24 cellular contexts compared by ENCODE assay signal in genomic region chr9:21454149-21454548, GRCh38. TPM values are rescaled to one million over a fixed set of nuclear protein-coding genes. Genes with fewer than 3 reads are reported as not detected.
DNase-seq lines count a peak whose midpoint lies in the region; ATAC-seq and TF ChIP-seq lines count a peak whose summit lies in the region.
"Had no signal": no experiment of that assay in that cellular context is flagged by ENCODE, and none has a peak within 500 bp of the region (broad histone marks: within the 10 kb centered on the region; RNA-seq: fewer than 3 reads in every experiment).

No MANE protein-coding gene starts in this region.

- H4K20me1 ChIP-seq in IMR-90 (ENCODE audit: insufficient read depth, low read length) = no peaks in the 10 kb centered on the region

- no peak overlapping the region for H4K8ac ChIP-seq in IMR-90 (ENCODE audit: low read depth in 2 of 2, low read length in 2 of 2)

- no peak overlapping the region for H2BK20ac ChIP-seq in IMR-90 (ENCODE audit: low read depth, low read length)

- no peak overlapping the region for H3K23ac ChIP-seq in IMR-90 (ENCODE audit: low read depth, low read length)

- no peak overlapping the region for H3K4me3 ChIP-seq in ACC112 (ENCODE audit: low read depth, low read length)
- H3K4me3 ChIP-seq in IMR-90 (ENCODE audit: insufficient read depth, low read depth, low read length) = no peak overlapping the region
- no peak overlapping the region for H3K4me3 ChIP-seq in cardiac fibroblast (replicated peaks in 1 of 2; ENCODE audit: low read depth in 2 of 2, low read length in 2 of 2)
- H3K4me3 ChIP-seq in heart left ventricle = no peak overlapping the region
- H3K4me3 ChIP-seq: adrenal gland, lower lobe of right lung, SJCRH30, tibial artery had no signal

- no peak overlapping the region for H3K4me2 ChIP-seq in IMR-90 (ENCODE audit: low read depth, low read length)

- H3K18ac ChIP-seq in IMR-90 (ENCODE audit: low read depth, low read length) = peak overlapping the region; percentile 56; the same call in 1 of the 2 replicates

- ATAC-seq in IMR-90 (ENCODE audit: low read depth) (no peak), HG02678 (IDR thresholded peaks at IDR 0.05; ENCODE audit: unreplicated experiment) (no peak), heart left ventricle (no peak)
- ATAC-seq: lower lobe of right lung; naive thymus-derived CD4-positive, alpha-beta T cell; stimulated activated memory B cell treated with anti-CD40 and anti-IgM and Interleukin-4, amounts not matched to agents 10 μg/mL and 1 μg/mL and 100 μg/mL, for 72 hours had no signal

- H3K9me3 ChIP-seq in IMR-90 (ENCODE audit: control insufficient read depth, insufficient read depth, low read length) = no peaks in the 10 kb centered on the region
- H3K9me3 ChIP-seq in heart left ventricle = no peaks in the 10 kb centered on the region
- H3K9me3 ChIP-seq: adrenal gland, lower lobe of right lung, SJCRH30, tibial artery had no signal

- H2AK5ac ChIP-seq in IMR-90 (ENCODE audit: low read depth, low read length) = no peak overlapping the region

- no CpG with 5 or more reads among the region's 2 CpGs for WGBS in IMR-90 (ENCODE audit: extremely low coverage in 2 of 2, insufficient read length in 1 of 2), 2 experiments
- 61 to 78% (median 68%) methylated on average over 2 of the region's 2 CpGs for WGBS in heart left ventricle, 4 donors

- peak; percentile 51 for DNase-seq in IMR-90
- peak; percentile 57 to 66 for DNase-seq in cardiac fibroblast (ENCODE audit: low read depth in 2 of 2)
- peak; percentile 50 for DNase-seq in kidney tubule cell (ENCODE audit: low spot score)
- no peak for DNase-seq in islet precursor cell
- DNase-seq in C1 segment of cervical spinal cord (lab: John Stamatoyannopoulos, UW) = no peak
- DNase-seq in heart left ventricle = no peak
- DNase-seq: 8988T; activated CD4-positive, CD25-positive, alpha-beta regulatory T cell treated with anti-CD3 and anti-CD28 coated beads, Interleukin-2, amount 50 U/mL, for 72 hours; adrenal gland; DMS53; lower lobe of right lung; MM.1S; naive thymus-derived CD4-positive, alpha-beta T cell; NCI-H2029 treated with DMSO at 0.1 percent for 48 hours; NCI-H524; SJCRH30; tibial artery had no signal

- no peak overlapping the region for H3K56ac ChIP-seq in IMR-90 (ENCODE audit: extremely low read depth, insufficient read depth, low read length)

- no peak for TF ChIP-seq RAD21 in IMR-90 (IDR thresholded peaks at IDR 0.05; ENCODE audit: low read length)

- H3K79me2 ChIP-seq in ACC112 (ENCODE audit: control insufficient read depth, insufficient read depth, low read length, unreplicated experiment) = no peaks in the 10 kb centered on the region

- H4K5ac ChIP-seq in IMR-90 (ENCODE audit: low read depth, low read length) = no peak overlapping the region

- H2BK5ac ChIP-seq in IMR-90 (ENCODE audit: low read depth, low read length, poor library complexity, severe bottlenecking) = no peak overlapping the region

- 0 out of 2 replicates have a peak, but pooled peaks cover 7% of the 10 kb centered on the region for H3K36me3 ChIP-seq in ACC112 (ENCODE audit: insufficient read depth, low read length)
- no peaks in the 10 kb centered on the region for H3K36me3 ChIP-seq in IMR-90 (ENCODE audit: control insufficient read depth, insufficient read depth, low read length)
- H3K36me3 ChIP-seq in heart left ventricle = no peaks in the 10 kb centered on the region
- H3K36me3 ChIP-seq: adrenal gland, lower lobe of right lung, SJCRH30, tibial artery had no signal

- H3K27me3 ChIP-seq in ACC112 (ENCODE audit: insufficient read depth, low read length) (no peaks in the 10 kb centered on the region), IMR-90 (ENCODE audit: control insufficient read depth, insufficient read depth, low read length) (no peaks in the 10 kb centered on the region), heart left ventricle (peaks cover 0 to 6% (median 0%) of the 10 kb centered on the region in 9 donors)
- H3K27me3 ChIP-seq: adrenal gland, SJCRH30, tibial artery had no signal

- H3K27ac ChIP-seq in ACC112 (ENCODE audit: low read depth, low read length) (peak overlapping the region; percentile 10; the same call in 1 of the 2 replicates), IMR-90 (ENCODE audit: insufficient read depth, low read length) (no peak overlapping the region), heart left ventricle (no peak overlapping the region)
- H3K27ac ChIP-seq: adrenal gland, lower lobe of right lung, SJCRH30, tibial artery had no signal

- H3K9me1 ChIP-seq in IMR-90 (ENCODE audit: insufficient read depth, low read length) = no peaks in the 10 kb centered on the region

- no peak overlapping the region for H3K14ac ChIP-seq in IMR-90 (replicated peaks; ENCODE audit: low read depth, low read length)

- TF ChIP-seq CTCF in IMR-90 (conservative IDR thresholded peaks at IDR 0.05; ENCODE audit: low read depth, low read length) = no peak
- no peak for TF ChIP-seq CTCF in cardiac fibroblast (IDR thresholded peaks at IDR 0.05; ENCODE audit: low read depth, low read length)
- TF ChIP-seq CTCF in heart left ventricle (IDR thresholded peaks at IDR 0.05) = no peak

- H2AFZ ChIP-seq in ACC112 (ENCODE audit: low read length, unreplicated experiment) = no peak overlapping the region
- no peak overlapping the region for H2AFZ ChIP-seq in IMR-90 (replicated peaks; ENCODE audit: low read length, poor library complexity)

- CTCF ChIA-PET in IMR-90 (lab: Yijun Ruan, JAX) = interaction anchor here (0.8 to 1.4 kb wide), 4 partner anchors 12 to 128 kb away, joined by 3 to 5 read pairs (median 4); no protein-coding TSS in a partner anchor

- no peak overlapping the region for H3K9ac ChIP-seq in IMR-90 (ENCODE audit: low read depth, low read length)

- no peak overlapping the region for H2BK120ac ChIP-seq in IMR-90 (ENCODE audit: low read depth, low read length)

- dilution Hi-C loops in IMR-90 (cut with HindIII; ENCODE audit: low sequenced_read_pairs, unreplicated experiment) = no loop called here

- H2AK9ac ChIP-seq in IMR-90 (replicated peaks; ENCODE audit: low read depth, low read length, poor library complexity) = no peak overlapping the region

- no peak overlapping the region for H3K4ac ChIP-seq in IMR-90 (ENCODE audit: low read depth, low read length)

- intact Hi-C loops in IMR-90 (cut with micrococcal nuclease) = loop anchor here (2.0 to 5.0 kb wide), 2 partner anchors 127 to 217 kb away; no protein-coding TSS in a partner anchor
- intact Hi-C loops in heart left ventricle (cut with DNase I) = no loop called here

- TF ChIP-seq POLR2A in IMR-90 (IDR thresholded peaks at IDR 0.05; ENCODE audit: low read depth, low read length) (no peak), heart left ventricle (IDR thresholded peaks at IDR 0.05) (no peak)

- H4K91ac ChIP-seq in IMR-90 (ENCODE audit: insufficient read depth, low read depth, low read length) = no peak overlapping the region

- no peak overlapping the region for H2BK15ac ChIP-seq in IMR-90 (ENCODE audit: low read depth, low read length)

- H3K4me1 ChIP-seq in ACC112 (ENCODE audit: control insufficient read depth, insufficient read depth, low read length, unreplicated experiment) (peaks cover 13% of the 10 kb centered on the region), IMR-90 (ENCODE audit: control insufficient read depth, insufficient read depth, low read length) (peaks cover 4% of the 10 kb centered on the region; the same call in 1 of the 2 replicates), heart left ventricle (no peaks in the 10 kb centered on the region)
- H3K4me1 ChIP-seq: adrenal gland, lower lobe of right lung, SJCRH30, tibial artery had no signal

- no TSS peak for BruUV-seq in IMR-90 (replicated peaks; lab: Mats Ljungman, UMichigan)

- in situ Hi-C loops in IMR-90 (cut with MboI; ENCODE audit: low sequenced_read_pairs) = no loop called here

- no peaks in the 10 kb centered on the region for H3K79me1 ChIP-seq in IMR-90 (ENCODE audit: low read depth in 1 of 2, low read length in 2 of 2)

- POLR2A ChIA-PET in IMR-90 (lab: Charles Lee; ENCODE audit: unreplicated experiment) = no interaction called here

TF ChIP-seq in IMR-90, 13 proteins besides CTCF, POLR2A, EP300 and RAD21 (continues in another document):
- TF ChIP-seq MXI1 (IDR thresholded peaks at IDR 0.05; ENCODE audit: borderline replicate concordance, low read depth, low read length) = no peak
- TF ChIP-seq ELK1 (IDR thresholded peaks at IDR 0.05; ENCODE audit: borderline replicate concordance, low read depth, low read length) = no peak
- no peak for TF ChIP-seq SMC3 (IDR thresholded peaks at IDR 0.05; ENCODE audit: low read depth, low read length)
- no peak for TF ChIP-seq CHD1 (IDR thresholded peaks at IDR 0.05; ENCODE audit: low read depth, low read length)
- TF ChIP-seq MAFK (IDR thresholded peaks at IDR 0.05; ENCODE audit: low read depth, low read length) = no peak

RNA-seq across cellular contexts. Expression of gene IFNA1, which starts 13.9 kb away (rescaled TPM):
- total RNA-seq in IMR-90 (2012; rRNA removed) = not detected in 2 replicates
- not detected in 2 replicates for polyA plus RNA-seq in IMR-90 (2012; rRNA removed)
- not detected in 2 replicates for polyA plus RNA-seq in IMR-90 (2012; cell fraction: cytosol; rRNA removed)
- polyA plus RNA-seq in IMR-90 (2012; cell fraction: nucleus; rRNA removed; ENCODE audit: low replicate concordance) = not detected in 2 replicates
- total RNA-seq in heart left ventricle = not detected
- not detected for polyA plus RNA-seq in heart left ventricle
- total RNA-seq: activated T-helper 2 cell treated with anti-CD3 and anti-CD28 coated beads, Interferon-gamma antibody, Interleukin-2, Interleukin-4, amounts not matched to agents 10 μg/mL and 5 μg/mL and 100 μg/mL, durations not matched to agents 14 hours and 24 hours and 36 hours; adrenal gland; chondrocyte; glomerular endothelial cell; naive thymus-derived CD4-positive, alpha-beta T cell; posterior vena cava; SJCRH30 had no signal
- polyA plus RNA-seq: adrenal gland; naive thymus-derived CD4-positive, alpha-beta T cell had no signal

RNA-seq across cellular contexts. Expression of gene IFNE, which starts 28.0 kb away (rescaled TPM):
- total RNA-seq in IMR-90 (2012; rRNA removed) = 1.8 and 1.9 TPM in 2 replicates
- 0.96 and 1.4 TPM in 2 replicates for polyA plus RNA-seq in IMR-90 (2012; rRNA removed)
- polyA plus RNA-seq in IMR-90 (2012; cell fraction: cytosol; rRNA removed) = not detected in 2 replicates
- polyA plus RNA-seq in IMR-90 (2012; cell fraction: nucleus; rRNA removed; ENCODE audit: low replicate concordance) = 1.5 and 8.6 TPM in 2 replicates
- under 1 TPM in 1 of 9 donors, not detected in 8; 0.68 TPM for total RNA-seq in heart left ventricle
- polyA plus RNA-seq in heart left ventricle = not detected
- total RNA-seq: activated T-helper 2 cell treated with anti-CD3 and anti-CD28 coated beads, Interferon-gamma antibody, Interleukin-2, Interleukin-4, amounts not matched to agents 10 μg/mL and 5 μg/mL and 100 μg/mL, durations not matched to agents 14 hours and 24 hours and 36 hours; adrenal gland; chondrocyte; lower lobe of right lung; posterior vena cava; SJCRH30 had no signal
- polyA plus RNA-seq: adrenal gland; naive thymus-derived CD4-positive, alpha-beta T cell had no signal

RNA-seq across cellular contexts. Expression of gene IFNA8, which starts 45.2 kb away (rescaled TPM):
- not detected in 2 replicates for total RNA-seq in IMR-90 (2012; rRNA removed)
- not detected in 2 replicates for polyA plus RNA-seq in IMR-90 (2012; rRNA removed)
- polyA plus RNA-seq in IMR-90 (2012; cell fraction: cytosol; rRNA removed) = not detected in 2 replicates
- polyA plus RNA-seq in IMR-90 (2012; cell fraction: nucleus; rRNA removed; ENCODE audit: low replicate concordance) = not detected in 2 replicates
- total RNA-seq in heart left ventricle = not detected
- not detected for polyA plus RNA-seq in heart left ventricle
- total RNA-seq: activated T-helper 2 cell treated with anti-CD3 and anti-CD28 coated beads, Interferon-gamma antibody, Interleukin-2, Interleukin-4, amounts not matched to agents 10 μg/mL and 5 μg/mL and 100 μg/mL, durations not matched to agents 14 hours and 24 hours and 36 hours; adrenal gland; chondrocyte; glomerular endothelial cell; lower lobe of right lung; naive thymus-derived CD4-positive, alpha-beta T cell; posterior vena cava; SJCRH30 had no signal
- polyA plus RNA-seq: adrenal gland; naive thymus-derived CD4-positive, alpha-beta T cell had no signal

Comparison
In these comparisons a context has a peak if more than half of its experiments do, and no peak if none do; other contexts are left out.
1. DNase-seq: peak in IMR-90 (single experiment), cardiac fibroblast (2 of 2) and kidney tubule cell (single experiment); none in islet precursor cell (single experiment), C1 segment of cervical spinal cord (0 of 14) and heart left ventricle (0 of 5).